In genomic region chr6:43282636-43283513, GRCh38 we compare ENCODE assay signal across 26 cellular contexts. TPM values are rescaled to one million over a fixed set of nuclear protein-coding genes. Genes with fewer than 3 reads are reported as not detected.
"Had no signal": no experiment of that assay in that cellular context is flagged by ENCODE, and none has a peak within 500 bp of the region (broad histone marks: within the 10 kb centered on the region; RNA-seq: fewer than 3 reads in every experiment).

No MANE protein-coding gene starts in this region.

- H3K4me3 ChIP-seq: colonic mucosa, hepatocyte, left ventricle myocardium inferior, lung, psoas muscle, stomach, thoracic aorta, transverse colon had no signal

- H3K4me3 Mint-ChIP-seq: endodermal cell; natural killer cell treated with Interleukin-12 subunit alpha and Interleukin-12 subunit beta and Interleukin-15 and Interleukin-18, amount 100 ng/mL, for 72 hours had no signal

- H3K27ac ChIP-seq: colonic mucosa, hepatocyte, left ventricle myocardium inferior, psoas muscle, stomach, thoracic aorta, transverse colon had no signal

- H3K9me3 ChIP-seq: colonic mucosa, left ventricle myocardium inferior, psoas muscle, stomach, thoracic aorta, transverse colon had no signal

- FAIRE-seq: kidney, small intestine had no signal

- H3K36me3 Mint-ChIP-seq: natural killer cell treated with Interleukin-12 subunit alpha and Interleukin-12 subunit beta and Interleukin-15 and Interleukin-18, amount 100 ng/mL, for 72 hours had no signal

- ATAC-seq: left cardiac atrium; natural killer cell treated with Interleukin-12 subunit alpha and Interleukin-12 subunit beta and Interleukin-15 and Interleukin-18, amount 100 ng/mL, for 72 hours; psoas muscle had no signal

- H3K27me3 ChIP-seq: colonic mucosa had no signal

- DNase-seq: colonic mucosa; effector CD4-positive, alpha-beta T cell; endodermal cell; foreskin melanocyte; head of caudate nucleus; kidney; left cardiac atrium; left ventricle myocardium inferior; mesenchymal stem cell; midbrain; psoas muscle; retina; small intestine; stimulated activated CD4-positive, alpha-beta T cell treated with anti-CD3 and anti-CD28 coated beads, Interleukin-12 subunit alpha, Interleukin-12 subunit beta, amount 100 ng/mL, for 4 hours; stimulated activated naive CD4-positive, alpha-beta T cell; stomach; substantia nigra; transverse colon had no signal

- H3K79me2 ChIP-seq: hepatocyte had no signal

- H3K27ac Mint-ChIP-seq: natural killer cell treated with Interleukin-12 subunit alpha and Interleukin-12 subunit beta and Interleukin-15 and Interleukin-18, amount 100 ng/mL, for 72 hours had no signal

- H3K9me3 Mint-ChIP-seq: endodermal cell; natural killer cell treated with Interleukin-12 subunit alpha and Interleukin-12 subunit beta and Interleukin-15 and Interleukin-18, amount 100 ng/mL, for 72 hours had no signal

- H3K4me2 ChIP-seq: hepatocyte had no signal

- H3K36me3 ChIP-seq: colonic mucosa, left ventricle myocardium inferior, stomach, thoracic aorta, transverse colon had no signal

- H3K4me1 ChIP-seq: left ventricle myocardium inferior, psoas muscle had no signal

- H2AFZ ChIP-seq: hepatocyte had no signal

RNA-seq across cellular contexts. Expression of gene SLC22A7, which starts 15.2 kb away (rescaled TPM):
- total RNA-seq: colonic mucosa; dermis microvascular lymphatic vessel endothelial cell; endodermal cell; left cardiac atrium; left ventricle myocardium inferior; lung; natural killer cell treated with Interleukin-12 subunit alpha and Interleukin-12 subunit beta and Interleukin-15 and Interleukin-18, amount 100 ng/mL, for 72 hours; omental fat pad; psoas muscle; stomach; thoracic aorta; transverse colon; ureter had no signal
- polyA plus RNA-seq: esophagus, lung, psoas muscle, stomach had no signal

RNA-seq across cellular contexts. Expression of gene CRIP3, which starts 25.8 kb away (rescaled TPM):
- total RNA-seq: dermis microvascular lymphatic vessel endothelial cell, thoracic aorta had no signal

RNA-seq across cellular contexts. Expression of gene TTBK1, which starts 39.6 kb away (rescaled TPM):
- total RNA-seq: dermis microvascular lymphatic vessel endothelial cell, omental fat pad, psoas muscle, thoracic aorta, ureter had no signal
